1 cellular context compared by ENCODE assay signal in the genomic region with DNA sequence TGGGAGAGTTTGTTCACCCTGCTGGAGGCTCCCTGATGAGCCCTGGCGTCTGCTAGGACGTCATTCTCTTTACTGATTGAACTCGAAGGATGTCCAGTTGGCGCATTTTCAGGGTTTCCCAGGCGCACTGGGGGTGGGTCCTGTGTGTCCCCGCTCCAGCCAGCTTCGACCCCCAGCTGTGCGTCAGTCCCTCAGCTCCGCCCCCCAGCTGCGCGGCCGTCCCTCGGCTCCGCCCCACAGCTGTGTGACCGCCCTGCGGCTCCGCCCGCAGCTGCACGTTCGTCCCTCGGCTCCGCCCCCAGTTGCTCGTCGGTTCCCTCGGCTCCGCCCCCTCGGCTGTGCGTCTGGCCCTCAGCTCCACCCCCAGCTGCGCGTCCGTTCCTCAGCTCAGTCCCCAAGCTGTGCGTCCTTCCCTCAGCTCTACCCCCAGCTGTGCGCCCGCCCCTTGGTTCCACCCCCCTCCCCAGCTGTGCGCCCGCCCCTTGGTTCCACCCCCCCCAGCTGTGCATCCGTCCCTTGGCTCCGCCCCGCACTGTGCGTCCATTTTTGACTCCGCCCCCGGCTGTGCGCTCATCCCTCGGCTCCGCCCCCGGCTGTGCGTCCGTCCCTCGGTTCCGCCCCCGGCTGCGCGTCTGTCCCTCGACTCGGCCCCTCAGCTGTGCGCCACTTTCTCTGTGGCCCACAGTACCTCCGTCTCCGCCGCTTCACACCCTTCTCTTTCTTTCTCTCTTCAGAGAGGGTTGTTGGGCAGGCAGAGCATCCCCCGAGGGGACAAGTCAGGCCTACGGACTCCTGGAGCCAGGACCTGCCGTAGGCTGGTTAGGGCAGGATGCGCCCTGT.
TF ChIP-seq lines count a peak whose summit lies in the region.

No MANE protein-coding gene starts in this region.

TF ChIP-seq in IMR-90, 13 proteins besides CTCF, POLR2A, EP300 and RAD21 (continued from another document):
- TF ChIP-seq MXI1 (IDR thresholded peaks at IDR 0.05; ENCODE audit: borderline replicate concordance, low read depth, low read length) = no peak
- no peak for TF ChIP-seq NFE2L2 (IDR thresholded peaks at IDR 0.05; ENCODE audit: low read depth, low read length)
- TF ChIP-seq, protein P1, sequence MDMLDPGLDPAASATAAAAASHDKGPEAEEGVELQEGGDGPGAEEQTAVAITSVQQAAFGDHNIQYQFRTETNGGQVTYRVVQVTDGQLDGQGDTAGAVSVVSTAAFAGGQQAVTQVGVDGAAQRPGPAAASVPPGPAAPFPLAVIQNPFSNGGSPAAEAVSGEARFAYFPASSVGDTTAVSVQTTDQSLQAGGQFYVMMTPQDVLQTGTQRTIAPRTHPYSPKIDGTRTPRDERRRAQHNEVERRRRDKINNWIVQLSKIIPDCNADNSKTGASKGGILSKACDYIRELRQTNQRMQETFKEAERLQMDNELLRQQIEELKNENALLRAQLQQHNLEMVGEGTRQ (IDR thresholded peaks at IDR 0.05; ENCODE audit: low read depth, low read length) = no peak
- TF ChIP-seq SMC3 (IDR thresholded peaks at IDR 0.05; ENCODE audit: low read depth, low read length) = no peak
